ENCODE assay signal across 8 cellular contexts in the genomic region with DNA sequence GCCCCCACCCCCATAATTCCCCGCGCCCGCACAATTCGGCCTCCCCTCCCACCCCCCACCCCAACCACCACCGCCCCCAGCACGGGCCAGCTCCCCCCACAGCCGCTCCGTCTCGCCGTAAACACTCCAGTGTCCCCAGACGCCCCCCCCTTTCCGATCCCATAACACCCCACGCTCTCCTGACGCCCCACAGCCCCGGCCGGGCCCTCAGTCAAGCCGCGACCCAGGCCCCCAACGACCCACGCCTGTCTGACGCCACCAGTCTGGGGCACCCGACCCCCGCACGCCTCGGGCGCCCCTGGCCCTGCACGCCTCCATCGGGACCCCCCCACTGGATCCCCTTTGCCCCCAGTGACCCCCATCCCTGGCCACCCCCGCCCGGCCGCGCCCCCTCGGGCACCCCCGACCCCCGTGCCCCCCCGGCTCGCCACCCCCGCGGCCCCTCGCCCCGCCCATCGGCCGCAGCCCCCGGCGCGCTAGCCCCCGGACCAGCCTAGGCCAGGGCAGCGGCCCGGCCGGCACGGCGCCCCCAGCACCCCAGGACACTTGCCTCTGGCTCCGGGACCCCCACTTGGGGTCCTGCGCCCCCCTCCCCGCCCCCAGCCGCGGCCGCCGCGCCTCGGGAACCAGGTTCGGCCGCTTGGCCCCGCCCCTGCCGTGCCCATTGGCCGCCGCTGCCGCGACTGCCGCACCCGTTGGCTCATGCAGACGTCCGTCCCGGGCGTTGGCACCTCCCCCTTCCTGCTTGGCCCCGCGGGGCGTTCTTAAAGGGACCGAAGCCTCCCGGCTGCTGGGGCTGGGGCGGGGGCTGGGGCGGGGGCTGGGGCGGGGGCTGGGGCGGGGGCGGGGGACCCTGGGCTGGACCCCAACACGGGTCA. TPM values are rescaled to one million over a fixed set of nuclear protein-coding genes. Genes with fewer than 3 reads are reported as not detected.
DNase-seq lines count a peak whose midpoint lies in the region; ATAC-seq and TF ChIP-seq lines count a peak whose summit lies in the region.

A gene (minus strand): TSS at position 638 of the 878 bp plus-strand sequence. CDS start 1,603 bp downstream, outside the sequence.

- H3K27ac ChIP-seq in DOHH2 (ENCODE audit: low read depth, low read length) (peak within 1 kb of the TSS; percentile 14; the same call in 1 of the 2 replicates), SJCRH30 (no peak within 1 kb of the TSS)

- H3K4me1 ChIP-seq in DOHH2 (ENCODE audit: control insufficient read depth, low read length) = peaks cover 20% of the 10 kb centered on the region
- H3K4me1 ChIP-seq in SJCRH30 = 0 out of 2 replicates have a peak, but pooled peaks cover 5% of the 10 kb centered on the region

- ATAC-seq in stimulated activated naive CD8-positive, alpha-beta T cell treated with anti-CD3 and anti-CD28 coated beads, Interleukin-15, amount 100 ng/mL, for 72 hours = peak; percentile 96

- no peaks in the 10 kb centered on the region for H3K27me3 Mint-ChIP-seq in neural crest cell (ENCODE audit: low read depth)
- no peaks in the 10 kb centered on the region for H3K27me3 Mint-ChIP-seq in stimulated activated naive CD8-positive, alpha-beta T cell treated with anti-CD3 and anti-CD28 coated beads, Interleukin-15, amount 100 ng/mL, for 72 hours

- peak within 1 kb of the TSS; percentile 97 for H3K4me2 ChIP-seq in DOHH2 (ENCODE audit: low read length)

- H3K27ac Mint-ChIP-seq in neural crest cell (ENCODE audit: unreplicated experiment) = peak within 1 kb of the TSS; percentile 81
- peak within 1 kb of the TSS; percentile 98 to 99 for H3K27ac Mint-ChIP-seq in stimulated activated naive CD8-positive, alpha-beta T cell treated with anti-CD3 and anti-CD28 coated beads, Interleukin-15, amount 100 ng/mL, for 72 hours

- no peaks in the 10 kb centered on the region for H3K9me3 ChIP-seq in DOHH2 (ENCODE audit: control insufficient read depth, insufficient read depth, low read length)
- no peaks in the 10 kb centered on the region for H3K9me3 ChIP-seq in MG63
- no peaks in the 10 kb centered on the region for H3K9me3 ChIP-seq in SJCRH30 (replicated peaks)

- no peak for TF ChIP-seq CTCF in DOHH2 (IDR thresholded peaks at IDR 0.05; ENCODE audit: low read depth, low read length, poor library complexity, severe bottlenecking)
- TF ChIP-seq CTCF in fibroblast of villous mesenchyme (IDR thresholded peaks at IDR 0.05; ENCODE audit: insufficient read depth, low read depth, low read length) = no peak
- no peak for TF ChIP-seq CTCF in neural crest cell (conservative IDR thresholded peaks at IDR 0.05)

- H3K4me1 Mint-ChIP-seq in neural crest cell = peaks cover 16% of the 10 kb centered on the region
- peaks cover 35% of the 10 kb centered on the region for H3K4me1 Mint-ChIP-seq in stimulated activated naive CD8-positive, alpha-beta T cell treated with anti-CD3 and anti-CD28 coated beads, Interleukin-15, amount 100 ng/mL, for 72 hours

- peaks cover 13% of the 10 kb centered on the region for H3K79me2 ChIP-seq in DOHH2 (ENCODE audit: control insufficient read depth, low read length)

- no peaks in the 10 kb centered on the region for H3K9me3 Mint-ChIP-seq in neural crest cell
- H3K9me3 Mint-ChIP-seq in stimulated activated naive CD8-positive, alpha-beta T cell treated with anti-CD3 and anti-CD28 coated beads, Interleukin-15, amount 100 ng/mL, for 72 hours = no peaks in the 10 kb centered on the region

- H3K36me3 ChIP-seq in DOHH2 (ENCODE audit: control insufficient read depth, low read length) (peaks cover 27% of the 10 kb centered on the region), H7 (replicated peaks; ENCODE audit: control insufficient read depth, insufficient read depth, low read length) (peaks cover 14% of the 10 kb centered on the region), MG63 (peaks cover 26% of the 10 kb centered on the region), SJCRH30 (0 out of 2 replicates have a peak, but pooled peaks cover 2% of the 10 kb centered on the region)

- H3K4me3 Mint-ChIP-seq in neural crest cell = peak within 1 kb of the TSS; percentile 93
- H3K4me3 Mint-ChIP-seq in stimulated activated naive CD8-positive, alpha-beta T cell treated with anti-CD3 and anti-CD28 coated beads, Interleukin-15, amount 100 ng/mL, for 72 hours = peak within 1 kb of the TSS; percentile 97

- H3K27me3 ChIP-seq in DOHH2 (ENCODE audit: control insufficient read depth, low read length) (no peaks in the 10 kb centered on the region), H7 (ENCODE audit: control insufficient read depth, insufficient read depth, low read length) (no peaks in the 10 kb centered on the region), MG63 (no peaks in the 10 kb centered on the region), SJCRH30 (no peaks in the 10 kb centered on the region)

- DNase-seq in H7 (peak; percentile 100), MG63 (peak; percentile 93), SJCRH30 (peak; percentile 89 to 91), activated gamma-delta T cell treated with Interleukin-2 at 50 U/mL for 16 hours (peak; percentile 93), fibroblast of villous mesenchyme (ENCODE audit: low read depth) (peak; percentile 88), neural crest cell (ENCODE audit: low read depth, low spot score) (peak; percentile 87)
- peak; percentile 92 to 94 for DNase-seq in stimulated activated naive CD8-positive, alpha-beta T cell treated with anti-CD3 and anti-CD28 coated beads, Interleukin-15, amount 100 ng/mL, for 72 hours

- H3K4me3 ChIP-seq in DOHH2 (ENCODE audit: low read length) = peak within 1 kb of the TSS; percentile 89
- H3K4me3 ChIP-seq in H7 (ENCODE audit: insufficient read depth, low read depth, low read length) = peak within 1 kb of the TSS; percentile 68
- H3K4me3 ChIP-seq in MG63 = peak within 1 kb of the TSS; percentile 62
- H3K4me3 ChIP-seq in SJCRH30 = peak within 1 kb of the TSS; percentile 60
- peak within 1 kb of the TSS; percentile 80 for H3K4me3 ChIP-seq in fibroblast of villous mesenchyme (ENCODE audit: low read depth, low read length)

- H4K20me1 ChIP-seq in DOHH2 (ENCODE audit: control insufficient read depth, insufficient read depth, low read depth, low read length) = no peaks in the 10 kb centered on the region

- no peaks in the 10 kb centered on the region for H3F3A ChIP-seq in DOHH2 (ENCODE audit: control insufficient read depth, insufficient read depth)

- no peaks in the 10 kb centered on the region for H3K36me3 Mint-ChIP-seq in neural crest cell (ENCODE audit: low read depth)

- no peaks in the 10 kb centered on the region for H3K9me2 ChIP-seq in DOHH2 (replicated peaks; ENCODE audit: control insufficient read depth, low read length)

RNA-seq across cellular contexts. Expression of the gene that starts here (rescaled TPM):
- 446 and 481 TPM in 2 replicates for total RNA-seq in H7 (2014; rRNA removed; shearing (Covaris generic))
- total RNA-seq in MG63 (2014; rRNA removed; shearing (Covaris generic); ENCODE audit: low replicate concordance) = 291 and 381 TPM in 2 replicates
- 86.8 and 88.3 TPM in 2 replicates for total RNA-seq in SJCRH30 (2014; rRNA removed; shearing (Covaris generic))
- total RNA-seq in fibroblast of villous mesenchyme (209 and 241 TPM in 2 replicates), neural crest cell (173 and 175 TPM in 2 replicates)
